In genomic region chrX:71195959-71196727, GRCh38 we compare ENCODE assay signal across 1 cellular context.
TF ChIP-seq lines count a peak whose summit lies in the region.

No MANE protein-coding gene starts in this region.

TF ChIP-seq in GM23338, 12 proteins besides CTCF, POLR2A, EP300 and RAD21 (continued from another document):
- TF ChIP-seq ZNF462 (CRISPR knock-in tag; IDR thresholded peaks at IDR 0.05) (no peak), NANOG (IDR thresholded peaks at IDR 0.05; ENCODE audit: borderline replicate concordance) (no peak), EZH2 (IDR thresholded peaks at IDR 0.05; ENCODE audit: low read depth, unreplicated experiment) (no peak), REST (IDR thresholded peaks at IDR 0.05; ENCODE audit: unreplicated experiment) (no peak)
